ENCODE assay signal across 10 cellular contexts in the genomic region with DNA sequence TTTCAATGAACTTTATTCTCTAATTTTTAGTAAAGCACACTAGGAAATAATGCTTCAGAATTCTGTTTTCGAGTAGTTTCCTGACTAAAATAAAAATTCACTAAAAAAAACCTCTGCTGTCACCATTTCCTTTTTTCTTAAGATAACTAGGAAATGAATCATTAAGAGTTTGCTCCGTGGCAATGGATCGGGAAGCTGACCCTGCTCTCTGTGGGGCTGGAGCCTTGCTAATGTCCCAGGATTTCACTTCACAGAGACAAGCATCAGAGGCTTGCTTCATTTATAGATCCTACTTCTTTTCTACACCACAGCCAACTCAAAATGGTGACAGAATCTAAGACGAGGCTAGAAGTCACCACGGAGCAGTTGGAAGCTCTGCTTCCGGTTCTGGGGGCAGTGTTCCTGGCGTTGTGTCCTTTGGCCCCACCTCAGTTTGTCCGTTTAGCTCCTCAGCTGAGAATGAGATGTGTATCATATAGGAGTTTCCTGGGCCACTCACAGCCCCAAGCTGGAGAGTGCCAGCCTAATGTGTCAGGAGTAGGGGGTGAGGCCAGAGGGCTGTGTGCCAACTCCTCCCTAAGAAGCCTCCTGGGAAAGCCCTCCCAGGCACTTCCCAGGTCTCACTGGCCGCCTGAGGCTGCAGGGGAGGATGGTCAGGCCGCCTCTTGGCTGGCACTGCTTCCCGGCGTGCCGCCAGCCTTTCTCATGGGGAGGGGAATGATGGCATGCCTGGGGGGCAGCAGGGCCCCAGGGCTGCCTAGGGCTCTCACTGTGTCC. TPM values are rescaled to one million over a fixed set of nuclear protein-coding genes. Genes with fewer than 3 reads are reported as not detected.
DNase-seq lines count a peak whose midpoint lies in the region; ATAC-seq, FAIRE-seq and TF ChIP-seq lines count a peak whose summit lies in the region.
"Had no signal": no experiment of that assay in that cellular context is flagged by ENCODE, and none has a peak within 500 bp of the region (broad histone marks: within the 10 kb centered on the region; RNA-seq: fewer than 3 reads in every experiment).

No MANE protein-coding gene starts in this region.

- H3K9ac ChIP-seq in PC-3 (ENCODE audit: low read length) = no peak overlapping the region

- H3K36me3 ChIP-seq in Caco-2 (ENCODE audit: control insufficient read depth, insufficient read depth, low read length) = no peaks in the 10 kb centered on the region; the same call in 1 of the 2 replicates
- peaks cover 10% of the 10 kb centered on the region for H3K36me3 ChIP-seq in PC-3 (ENCODE audit: low read depth, low read length)
- H3K36me3 ChIP-seq in esophagus muscularis mucosa = peaks cover 4 to 5% (median 4%) of the 10 kb centered on the region in 4 donors
- H3K36me3 ChIP-seq in pancreas = no peaks in the 10 kb centered on the region

- CTCF ChIA-PET in Caco-2 (lab: Charles Lee) (no interaction called here), PC-3 (lab: Charles Lee) (no interaction called here)

- H3K27me3 ChIP-seq in Caco-2 (replicated peaks; ENCODE audit: control insufficient read depth, insufficient read depth, low read length) (no peaks in the 10 kb centered on the region), PC-3 (ENCODE audit: low read length) (no peaks in the 10 kb centered on the region), esophagus muscularis mucosa (no peaks in the 10 kb centered on the region), pancreas (no peaks in the 10 kb centered on the region)

- H3K4me1 Mint-ChIP-seq in Caco-2 (ENCODE audit: low read depth, unreplicated experiment) = peaks cover 23% of the 10 kb centered on the region

- ATAC-seq in PC-3 (peak; percentile 41), pancreas (peak; percentile 33 to 46 (median 42)), HG03196 (IDR thresholded peaks at IDR 0.05; ENCODE audit: unreplicated experiment) (no peak), GM19351 (IDR thresholded peaks at IDR 0.05; ENCODE audit: unreplicated experiment) (no peak)
- ATAC-seq: HCT116 had no signal

- H3K36me3 Mint-ChIP-seq in Caco-2 (ENCODE audit: insufficient read depth, unreplicated experiment) = peaks cover 25% of the 10 kb centered on the region

- intact Hi-C loops in Caco-2 (cut with micrococcal nuclease; ENCODE audit: unreplicated experiment) (loop anchor here (5.0 kb wide), 1 partner anchor 101 kb away; the partner anchor contains the start of genes NSUN2 and SRD5A1), PC-3 (cut with micrococcal nuclease) (no loop called here), esophagus muscularis mucosa (cut with DNase I) (no loop called here), pancreas (cut with DNase I) (no loop called here)

- no peak overlapping the region for H2AFZ ChIP-seq in PC-3 (ENCODE audit: low read length)

- POLR2A ChIA-PET in Caco-2 (lab: Charles Lee) = no interaction called here
- POLR2A ChIA-PET in PC-3 (lab: Charles Lee; ENCODE audit: unreplicated experiment) = no interaction called here

- H3K27ac ChIP-seq in PC-3 (ENCODE audit: low read length) = peak overlapping the region; percentile 34
- H3K27ac ChIP-seq in esophagus muscularis mucosa (replicated peaks in 1 of 4) = peak overlapping the region; percentile 38 to 79 (median 63)
- peak overlapping the region in 3 of 4 donors; percentile 14 to 27 (median 14) for H3K27ac ChIP-seq in pancreas

- H3K9me2 ChIP-seq in PC-3 (replicated peaks; ENCODE audit: low read length) = no peaks in the 10 kb centered on the region

- H4K20me1 ChIP-seq in PC-3 (ENCODE audit: low read length) = peaks cover 54% of the 10 kb centered on the region; the same call in 1 of the 2 replicates

- BruUV-seq in Caco-2 (replicated peaks; lab: Mats Ljungman, UMichigan) = no TSS peak
- no TSS peak for BruUV-seq in PC-3 (replicated peaks; lab: Mats Ljungman, UMichigan)

- peaks cover 100% of the 10 kb centered on the region for H3K79me2 ChIP-seq in PC-3 (ENCODE audit: low read length)

- no peak for TF ChIP-seq POLR2A in esophagus muscularis mucosa (IDR thresholded peaks at IDR 0.05; ENCODE audit: low read depth)

- H3K4me3 ChIP-seq in Caco-2 (ENCODE audit: low read depth, low read length) (no peak overlapping the region), PC-3 (ENCODE audit: low read length) (no peak overlapping the region), esophagus muscularis mucosa (peak overlapping the region in 3 of 4 donors; percentile 10 to 33 (median 14)), pancreas (no peak overlapping the region)

- no peak for TF ChIP-seq EP300 in esophagus muscularis mucosa (IDR thresholded peaks at IDR 0.05)

- TF ChIP-seq CTCF in Caco-2 (IDR thresholded peaks at IDR 0.05; ENCODE audit: insufficient read depth in 1 of 2, low read depth in 1 of 2, low read length in 1 of 2, severe bottlenecking in 1 of 2, unreplicated experiment in 1 of 2) = no peak
- TF ChIP-seq CTCF in PC-3 (conservative IDR thresholded peaks at IDR 0.05; ENCODE audit: low read depth, low read length) = no peak
- no peak for TF ChIP-seq CTCF in esophagus muscularis mucosa (IDR thresholded peaks at IDR 0.05)
- TF ChIP-seq CTCF in pancreas (IDR thresholded peaks at IDR 0.05) = no peak

- H3K27ac Mint-ChIP-seq in Caco-2 (ENCODE audit: unreplicated experiment) = peak overlapping the region; percentile 54

- H3K4me3 Mint-ChIP-seq in Caco-2 (ENCODE audit: unreplicated experiment) = no peak overlapping the region

- no peak for DNase-seq in Caco-2
- peak; percentile 40 for DNase-seq in PC-3
- DNase-seq in esophagus muscularis mucosa (ENCODE audit: extremely low spot score) = no peak
- no peak for DNase-seq in pancreas
- DNase-seq in activated gamma-delta T cell treated with Interleukin-2 at 50 U/mL for 16 hours = no peak
- no peak for DNase-seq in cortex of kidney (lab: John Stamatoyannopoulos, UW)
- DNase-seq: activated T-cell treated with anti-CD3 and anti-CD28 coated beads, Interleukin-2, amount 50 U/mL, for 48 hours had no signal

- no peaks in the 10 kb centered on the region for H3K9me3 Mint-ChIP-seq in Caco-2 (ENCODE audit: unreplicated experiment)

- no peak for FAIRE-seq in pancreas (lab: Jason Lieb, UNC)

- no peaks in the 10 kb centered on the region for H3F3A ChIP-seq in PC-3 (ENCODE audit: low read length, unreplicated experiment)

- 0 out of 2 replicates have a peak overlapping the region, but pooled peaks have one; percentile 1 for H3K4me2 ChIP-seq in PC-3 (ENCODE audit: low read length)

- H3K27me3 Mint-ChIP-seq in Caco-2 (ENCODE audit: insufficient read depth, unreplicated experiment) = no peaks in the 10 kb centered on the region

- H3K9me3 ChIP-seq in Caco-2 = no peaks in the 10 kb centered on the region
- no peaks in the 10 kb centered on the region for H3K9me3 ChIP-seq in PC-3 (ENCODE audit: low read length)
- H3K9me3 ChIP-seq in esophagus muscularis mucosa = no peaks in the 10 kb centered on the region
- no peaks in the 10 kb centered on the region for H3K9me3 ChIP-seq in pancreas

- H3K4me1 ChIP-seq in Caco-2 (peaks cover 29% of the 10 kb centered on the region), PC-3 (ENCODE audit: insufficient read depth, low read length) (peaks cover 15% of the 10 kb centered on the region), esophagus muscularis mucosa (peaks cover 67 to 81% (median 73%) of the 10 kb centered on the region in 4 donors), pancreas (peaks cover 8 to 42% (median 21%) of the 10 kb centered on the region in 3 donors)

- WGBS in esophagus muscularis mucosa = 42% methylated on average over 8 of the region's 13 CpGs
- WGBS in pancreas, 2 donors = 56 to 71% methylated on average over 13 of the region's 13 CpGs

RNA-seq across cellular contexts. Expression of gene TENT4A, which starts 19.6 kb away (rescaled TPM):
- total RNA-seq in Caco-2 (2022) = 32.3 and 36.7 TPM in 2 replicates
- total RNA-seq in PC-3 (2014; rRNA removed) = 39.3 and 42.4 TPM in 2 replicates
- 10 to 100 TPM; 17.0 to 21.9 (median 20.1) TPM for total RNA-seq in esophagus muscularis mucosa
- total RNA-seq in pancreas = 10 to 100 TPM in 1 of 6 donors, 1 to 10 TPM in 5; 7.0 to 13.5 (median 8.5) TPM
- polyA plus RNA-seq in pancreas = 10 to 100 TPM in 1 of 2 donors, 1 to 10 TPM in 1; 8.3 to 13.6 TPM

Comparison
In these comparisons a context has a peak if more than half of its experiments do, and no peak if none do; other contexts are left out.
1. H3K4me3 ChIP-seq: peak in esophagus muscularis mucosa (3 of 4); none in Caco-2 (single experiment), PC-3 (single experiment) and pancreas (0 of 4).
2. ATAC-seq: peak in PC-3 (single experiment) and pancreas (4 of 4); none in HG03196 (single experiment) and GM19351 (single experiment).
3. Peak in every context shown above with its lines, with median percentiles within 50 percentile points of each other: H3K27ac ChIP-seq.